10 cellular contexts compared by ENCODE assay signal in genomic region chr11:104343578-104343977, GRCh38.
DNase-seq lines count a peak whose midpoint lies in the region; ATAC-seq and TF ChIP-seq lines count a peak whose summit lies in the region.
"Had no signal": no experiment of that assay in that cellular context is flagged by ENCODE, and none has a peak within 500 bp of the region (broad histone marks: within the 10 kb centered on the region; RNA-seq: fewer than 3 reads in every experiment).

No MANE protein-coding gene starts in this region.

- 92 to 93% (median 92%) methylated on average over 1 of the region's 1 CpG for WGBS in ovary, 3 donors

- no peaks in the 10 kb centered on the region for H3K36me3 Mint-ChIP-seq in progenitor cell of endocrine pancreas (ENCODE audit: insufficient read depth)

- TF ChIP-seq CTCF in WERI-Rb-1 (IDR thresholded peaks at IDR 0.05; ENCODE audit: low read depth, low read length) (0 out of 2 replicates have a peak, but pooled peaks have one; percentile 16), progenitor cell of endocrine pancreas (IDR thresholded peaks at IDR 0.05; ENCODE audit: unreplicated experiment) (peak; percentile 53), ovary (IDR thresholded peaks at IDR 0.05) (no peak)

- H3K27me3 Mint-ChIP-seq in progenitor cell of endocrine pancreas: no peaks in the 10 kb centered on the region

- intact Hi-C loops in ovary (cut with DNase I): no loop called here

- H3K27ac Mint-ChIP-seq in progenitor cell of endocrine pancreas: no peak overlapping the region

- peaks cover 4% of the 10 kb centered on the region for H3K4me1 Mint-ChIP-seq in progenitor cell of endocrine pancreas (ENCODE audit: low read depth)

- H3K36me3 ChIP-seq in WERI-Rb-1: no peaks in the 10 kb centered on the region
- no peaks in the 10 kb centered on the region for H3K36me3 ChIP-seq in ovary
- H3K36me3 ChIP-seq: BLaER1 treated with 17β-estradiol and CSF1 and Interleukin-3, amounts not matched to agents 10 nM and 100 nM; SJCRH30 had no signal

- peak; percentile 76 for ATAC-seq in HG03103 (IDR thresholded peaks at IDR 0.05; ENCODE audit: low read depth, unreplicated experiment)

- H3K27me3 ChIP-seq in WERI-Rb-1 (ENCODE audit: insufficient read depth, low read depth, severe bottlenecking) (no peaks in the 10 kb centered on the region), ovary (no peaks in the 10 kb centered on the region)
- H3K27me3 ChIP-seq: BLaER1 treated with 17β-estradiol and CSF1 and Interleukin-3, amounts not matched to agents 10 nM and 100 nM; SJCRH30 had no signal

- no peak overlapping the region for H3K4me3 Mint-ChIP-seq in progenitor cell of endocrine pancreas (ENCODE audit: low read depth)

- H3K4me3 ChIP-seq in WERI-Rb-1 (ENCODE audit: low read depth, low read length) (no peak overlapping the region), ovary (no peak overlapping the region)
- H3K4me3 ChIP-seq: BLaER1 treated with 17β-estradiol and CSF1 and Interleukin-3, amounts not matched to agents 10 nM and 100 nM; SJCRH30 had no signal

- no peaks in the 10 kb centered on the region for H3K4me1 ChIP-seq in ovary (ENCODE audit: insufficient read depth)
- H3K4me1 ChIP-seq: SJCRH30 had no signal

- no peak overlapping the region for H3K27ac ChIP-seq in WERI-Rb-1
- no peak overlapping the region for H3K27ac ChIP-seq in ovary
- H3K27ac ChIP-seq: BLaER1 treated with 17β-estradiol and CSF1 and Interleukin-3, amounts not matched to agents 10 nM and 100 nM; SJCRH30 had no signal

- H3K9me3 ChIP-seq in WERI-Rb-1 (ENCODE audit: severe bottlenecking): no peaks in the 10 kb centered on the region
- no peaks in the 10 kb centered on the region for H3K9me3 ChIP-seq in ovary
- H3K9me3 ChIP-seq: SJCRH30 had no signal

- TF ChIP-seq POLR2A in ovary (IDR thresholded peaks at IDR 0.05): no peak

- peaks cover 3% of the 10 kb centered on the region for H3K9me3 Mint-ChIP-seq in progenitor cell of endocrine pancreas (ENCODE audit: low read depth)

- DNase-seq in NCI-H146 (lab: John Stamatoyannopoulos, UW) (peak; percentile 20), NCI-H146 treated with DMSO at 0.1 percent for 48 hours (lab: John Stamatoyannopoulos, UW; ENCODE audit: unreplicated experiment) (no peak), WERI-Rb-1 (no peak), progenitor cell of endocrine pancreas (ENCODE audit: low spot score, unreplicated experiment) (no peak), ovary (no peak)
- DNase-seq in stimulated activated naive CD4-positive, alpha-beta T cell treated with Interleukin-2 at 50 U/mL for 16 hours (lab: John Stamatoyannopoulos, UW): no peak
- no peak for DNase-seq in stimulated activated CD4-positive, alpha-beta T cell treated with anti-CD3 and anti-CD28 coated beads, Interleukin-4, amount 100 ng/mL, for 24 hours

- no peak for TF ChIP-seq EP300 in ovary (IDR thresholded peaks at IDR 0.05)

Comparison
In these comparisons a context has a peak if more than half of its experiments do, and no peak if none do; other contexts are left out.
1. CTCF ChIP-seq: peak in WERI-Rb-1 (single experiment) and progenitor cell of endocrine pancreas (single experiment); none in ovary (0 of 3).